22 cellular contexts compared by ENCODE assay signal in the genomic region with DNA sequence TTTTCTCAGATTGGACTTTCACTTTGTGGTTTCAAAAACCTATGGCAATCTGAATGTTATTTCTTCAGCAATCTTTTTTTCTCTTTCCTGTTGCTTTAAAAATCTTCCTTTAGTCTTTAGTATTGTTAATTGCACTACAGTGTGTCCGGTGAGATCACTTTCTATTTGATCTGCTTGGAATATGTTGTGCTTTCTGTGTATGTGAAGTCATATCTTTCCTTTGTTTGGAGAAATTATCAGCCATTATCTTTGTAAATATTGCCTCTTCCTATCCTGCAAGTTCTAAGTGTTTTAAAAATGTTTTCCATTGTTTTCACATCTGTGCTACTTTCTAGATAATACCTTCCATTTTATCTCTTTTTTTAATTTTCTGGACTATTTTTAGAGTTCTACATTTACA.
A peak's percentile ranks its signal among the peaks of the same experiment; 100 is the strongest.
DNase-seq lines count a peak whose midpoint lies in the region; ATAC-seq, FAIRE-seq and TF ChIP-seq lines count a peak whose summit lies in the region.
"Had no signal": no experiment of that assay in that cellular context is flagged by ENCODE, and none has a peak within 500 bp of the region (broad histone marks: within the 10 kb centered on the region; RNA-seq: fewer than 3 reads in every experiment).

No MANE protein-coding gene starts in this region.

- H3K27me3 ChIP-seq in HepG2 (ENCODE audit: control insufficient read depth in 1 of 2, insufficient read depth in 2 of 2, low read length in 2 of 2) (no peaks in the 10 kb centered on the region), right lobe of liver (no peaks in the 10 kb centered on the region), PC-3 (ENCODE audit: low read length) (no peaks in the 10 kb centered on the region)

- TF ChIP-seq EP300 in HepG2 (IDR thresholded peaks at IDR 0.05; ENCODE audit: low read depth in 2 of 2, low read length in 2 of 2) (peak in 1 of 2 experiments; percentile 49; a peak in 1 of 4 replicates), HepG2 (CRISPR knock-in tag; IDR thresholded peaks at IDR 0.05; ENCODE audit: borderline replicate concordance) (no peak)

- BruUV-seq in HepG2 (replicated peaks; lab: Mats Ljungman, UMichigan) = no TSS peak
- BruUV-seq in PC-3 (replicated peaks; lab: Mats Ljungman, UMichigan) = no TSS peak

- H3K9me3 Mint-ChIP-seq in activated T-cell treated with anti-CD3 and anti-CD28 coated beads, Interleukin-2, amount 50 U/mL, for 4 hours = no peaks in the 10 kb centered on the region
- H3K9me3 Mint-ChIP-seq: CD14-positive monocyte had no signal

- H3K9me3 ChIP-seq in HepG2 (ENCODE audit: low read length) (no peaks in the 10 kb centered on the region), right lobe of liver (no peaks in the 10 kb centered on the region), PC-3 (ENCODE audit: low read length) (no peaks in the 10 kb centered on the region)

- H3K9me2 ChIP-seq in PC-3 (replicated peaks; ENCODE audit: low read length) = no peaks in the 10 kb centered on the region

- ATAC-seq in HepG2 (no peak), right lobe of liver (no peak), PC-3 (no peak), GM19023 (IDR thresholded peaks at IDR 0.05; ENCODE audit: unreplicated experiment) (no peak)
- ATAC-seq in activated T-cell treated with anti-CD3 and anti-CD28 coated beads, Interleukin-2, amount 50 U/mL, for 4 hours = no peak
- ATAC-seq: T-helper 17 cell had no signal

- peaks cover 2% of the 10 kb centered on the region for H3K4me1 Mint-ChIP-seq in activated T-cell treated with anti-CD3 and anti-CD28 coated beads, Interleukin-2, amount 50 U/mL, for 4 hours (ENCODE audit: low read depth)

- in situ Hi-C loops in HepG2 (cut with HindIII; ENCODE audit: extremely low pct_ligation_motif_present, low pct_unique_long_range_greater_than_20kb) = loop anchor here (5.0 kb wide), 1 partner anchor 464 kb away; no protein-coding TSS in a partner anchor

- 18% methylated on average over 1 of the region's 1 CpG for WGBS in HepG2 (ENCODE audit: low lambda C conversion rate)
- WGBS in right lobe of liver (ENCODE audit: insufficient coverage, low coverage, low lambda C conversion rate, missing lambda C conversion rate) = 24% methylated on average over 1 of the region's 1 CpG

- H2AFZ ChIP-seq in HepG2 (ENCODE audit: low read length) = no peak overlapping the region
- peak overlapping the region; percentile 33 for H2AFZ ChIP-seq in PC-3 (ENCODE audit: low read length)

- no peak for FAIRE-seq in HepG2 (lab: Jason Lieb, UNC)
- FAIRE-seq: GM12892 had no signal

- H3K4me3 Mint-ChIP-seq in activated T-cell treated with anti-CD3 and anti-CD28 coated beads, Interleukin-2, amount 50 U/mL, for 4 hours = no peak overlapping the region
- H3K4me3 Mint-ChIP-seq: B cell, CD14-positive monocyte, T-helper 17 cell had no signal

- TF ChIP-seq POLR2A in HepG2 (IDR thresholded peaks at IDR 0.05; ENCODE audit: insufficient read depth in 1 of 2, low read depth in 2 of 2, low read length in 2 of 2) (no peak), right lobe of liver (IDR thresholded peaks at IDR 0.05) (no peak)

- no peaks in the 10 kb centered on the region for H4K20me1 ChIP-seq in HepG2 (ENCODE audit: insufficient read depth, low read length)
- H4K20me1 ChIP-seq in PC-3 (ENCODE audit: low read length) = no peaks in the 10 kb centered on the region

- no peaks in the 10 kb centered on the region for H3K36me3 ChIP-seq in HepG2 (replicated peaks in 1 of 2; ENCODE audit: control insufficient read depth in 1 of 2, insufficient read depth in 2 of 2, low read length in 2 of 2)
- no peaks in the 10 kb centered on the region for H3K36me3 ChIP-seq in right lobe of liver
- no peaks in the 10 kb centered on the region for H3K36me3 ChIP-seq in PC-3 (ENCODE audit: low read depth, low read length)

- H3K27me3 Mint-ChIP-seq in activated T-cell treated with anti-CD3 and anti-CD28 coated beads, Interleukin-2, amount 50 U/mL, for 4 hours (ENCODE audit: low read depth) = peaks cover 28% of the 10 kb centered on the region

- H3K9ac ChIP-seq in HepG2 (ENCODE audit: insufficient read depth, low read depth, low read length) (no peak overlapping the region), PC-3 (ENCODE audit: low read length) (no peak overlapping the region)

- peak overlapping the region; percentile 27 for H3K4me2 ChIP-seq in HepG2 (ENCODE audit: low read depth, low read length)
- H3K4me2 ChIP-seq in PC-3 (ENCODE audit: low read length) = peak overlapping the region; percentile 14; the same call in 1 of the 2 replicates

- TF ChIP-seq CTCF in HepG2 (CRISPR knock-in tag; IDR thresholded peaks at IDR 0.05) = no peak
- no peak for TF ChIP-seq CTCF in right lobe of liver (IDR thresholded peaks at IDR 0.05)
- TF ChIP-seq CTCF in PC-3 (conservative IDR thresholded peaks at IDR 0.05; ENCODE audit: low read depth, low read length) = no peak

- POLR2A ChIA-PET in HepG2 (lab: Yijun Ruan, JAX) = no interaction called here
- POLR2A ChIA-PET in PC-3 (lab: Charles Lee; ENCODE audit: unreplicated experiment) = no interaction called here

- H3K36me3 Mint-ChIP-seq in activated T-cell treated with anti-CD3 and anti-CD28 coated beads, Interleukin-2, amount 50 U/mL, for 4 hours (ENCODE audit: insufficient read depth) = no peaks in the 10 kb centered on the region
- H3K36me3 Mint-ChIP-seq: CD14-positive monocyte had no signal

- no peaks in the 10 kb centered on the region for H3F3A ChIP-seq in PC-3 (ENCODE audit: low read length, unreplicated experiment)

- H3K27ac ChIP-seq in HepG2 (ENCODE audit: extremely low read length, insufficient read depth, low read length) (no peak overlapping the region), right lobe of liver (no peak overlapping the region), PC-3 (ENCODE audit: low read length) (no peak overlapping the region)
- H3K27ac ChIP-seq: RWPE1, SK-N-MC had no signal

- H3K4me1 ChIP-seq in HepG2 (ENCODE audit: insufficient read depth, low read length) (peaks cover 22% of the 10 kb centered on the region), right lobe of liver (peaks cover 0 to 3% (median 0%) of the 10 kb centered on the region in 4 donors), PC-3 (ENCODE audit: insufficient read depth, low read length) (no peaks in the 10 kb centered on the region)

- TF ChIP-seq RAD21 in HepG2 (CRISPR knock-in tag; IDR thresholded peaks at IDR 0.05) = no peak

- intact Hi-C loops in HepG2 (cut with micrococcal nuclease; ENCODE audit: unreplicated experiment) = no loop called here
- intact Hi-C loops in right lobe of liver (cut with DNase I) = no loop called here
- intact Hi-C loops in PC-3 (cut with micrococcal nuclease) = loop anchor here (5.0 kb wide), 1 partner anchor 54 kb away; no protein-coding TSS in a partner anchor

- CTCF ChIA-PET in HepG2 (lab: Yijun Ruan, JAX; ENCODE audit: low intra/inter-chr PET ratio, low total read pairs) = no interaction called here
- CTCF ChIA-PET in PC-3 (lab: Charles Lee) = no interaction called here

- H3K4me3 ChIP-seq in HepG2 (replicated peaks in 1 of 3; ENCODE audit: insufficient read depth in 1 of 3, low read depth in 2 of 3, low read length in 3 of 3) = no peak overlapping the region
- H3K4me3 ChIP-seq in right lobe of liver = no peak overlapping the region
- no peak overlapping the region for H3K4me3 ChIP-seq in PC-3 (ENCODE audit: low read length)
- H3K4me3 ChIP-seq: SK-N-MC had no signal

- no peak for DNase-seq in HepG2 (ENCODE audit: low spot score)
- DNase-seq in right lobe of liver = no peak
- peak; percentile 63 for DNase-seq in NCI-H69 (lab: John Stamatoyannopoulos, UW)
- DNase-seq in PC-3 = no peak
- no peak for DNase-seq in AG20443 (ENCODE audit: low spot score)
- no peak for DNase-seq in activated T-cell treated with anti-CD3 and anti-CD28 coated beads, Interleukin-2, amount 50 U/mL, for 4 hours
- no peak for DNase-seq in MV-4-11 (lab: John Stamatoyannopoulos, UW)
- DNase-seq: 8988T, GOT3, HCEC 1CT, NCI-H187 treated with DMSO at 0.1 percent for 48 hours, NCI-H2227 treated with DMSO at 0.1 percent for 48 hours, NCI-H510A treated with DMSO at 0.1 percent for 48 hours, SHP77 treated with DMSO at 0.1 percent for 48 hours, SW 1271, T-helper 17 cell had no signal

- H3K79me2 ChIP-seq in HepG2 (ENCODE audit: insufficient read depth, low read length) (no peaks in the 10 kb centered on the region), PC-3 (ENCODE audit: low read length) (no peaks in the 10 kb centered on the region)

TF ChIP-seq in HepG2, 621 proteins besides CTCF, POLR2A, EP300 and RAD21 (continues in another document):
- TF ChIP-seq ZNF782 (CRISPR knock-in tag; IDR thresholded peaks at IDR 0.05; ENCODE audit: borderline replicate concordance) (no peak), RFX1 (IDR thresholded peaks at IDR 0.05) (no peak), GLMP (CRISPR knock-in tag; IDR thresholded peaks at IDR 0.05; ENCODE audit: borderline replicate concordance) (no peak), NCOA2 (CRISPR knock-in tag; IDR thresholded peaks at IDR 0.05) (no peak), ZBTB2 (CRISPR knock-in tag; IDR thresholded peaks at IDR 0.05; ENCODE audit: low read depth) (no peak), ZSCAN21 (CRISPR knock-in tag; IDR thresholded peaks at IDR 0.05; ENCODE audit: borderline replicate concordance) (no peak), SOX5 (CRISPR knock-in tag; IDR thresholded peaks at IDR 0.05; ENCODE audit: borderline replicate concordance) (peak; percentile 83), HDAC1 (CRISPR knock-in tag; IDR thresholded peaks at IDR 0.05) (no peak)
